In the genomic region with DNA sequence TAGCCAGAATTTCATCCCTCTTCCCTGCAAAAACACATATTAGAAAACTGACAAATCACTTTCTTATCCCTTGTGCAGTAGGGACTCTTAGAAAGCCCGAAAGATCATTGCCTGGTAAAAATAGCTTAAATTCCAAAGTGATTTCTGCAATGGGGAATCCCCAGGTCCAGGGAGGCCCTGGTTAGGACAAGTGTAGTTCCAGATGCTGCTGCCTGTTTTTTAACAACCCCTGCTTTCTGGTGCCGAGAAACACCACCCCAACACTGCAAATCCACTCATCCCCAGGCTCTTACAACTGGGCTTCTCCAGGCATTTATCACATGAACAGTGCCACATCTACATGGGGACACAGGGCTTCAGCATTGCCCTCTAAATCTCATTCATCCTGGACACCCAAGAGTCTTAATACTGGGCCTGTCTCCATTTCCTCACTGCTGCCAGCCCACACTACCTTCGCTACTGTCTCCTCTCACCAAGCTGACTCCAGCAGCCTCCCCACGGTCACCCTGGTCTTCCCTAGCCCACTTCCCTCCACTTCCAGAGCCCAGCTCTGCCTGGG, we compare ENCODE assay signal across 14 cellular contexts.
A peak's percentile ranks its signal among the peaks of the same experiment; 100 is the strongest.
DNase-seq lines count a peak whose midpoint lies in the region; ATAC-seq and TF ChIP-seq lines count a peak whose summit lies in the region.
"Had no signal": no experiment of that assay in that cellular context is flagged by ENCODE, and none has a peak within 500 bp of the region (broad histone marks: within the 10 kb centered on the region; RNA-seq: fewer than 3 reads in every experiment).

No MANE protein-coding gene starts in this region.

- H3K23ac ChIP-seq in mesenchymal stem cell (ENCODE audit: low read length in 2 of 2) = no peak overlapping the region

- no peak overlapping the region for H3K14ac ChIP-seq in mesenchymal stem cell (ENCODE audit: low read length in 2 of 2)

- ATAC-seq in GM21737 (IDR thresholded peaks at IDR 0.05; ENCODE audit: unreplicated experiment) (no peak), HG02759 (IDR thresholded peaks at IDR 0.05; ENCODE audit: unreplicated experiment) (no peak)

- H2AFZ ChIP-seq in mesenchymal stem cell (ENCODE audit: low read depth, low read length) = no peak overlapping the region

- TF ChIP-seq POLR2A in prostate gland (IDR thresholded peaks at IDR 0.05) = no peak

- H2BK120ac ChIP-seq in mesenchymal stem cell (ENCODE audit: low read depth, low read length) = no peak overlapping the region

- H3K4me3 ChIP-seq in AG09309 (ENCODE audit: control insufficient read depth, low read depth, low read length) (no peak overlapping the region), mesenchymal stem cell (ENCODE audit: insufficient read depth in 1 of 2, low read depth in 1 of 2, low read length in 2 of 2) (no peak overlapping the region), prostate gland (no peak overlapping the region)
- H3K4me3 ChIP-seq: spleen had no signal

- H3K9ac ChIP-seq in mesenchymal stem cell (ENCODE audit: low read length) = no peak overlapping the region

- TF ChIP-seq CTCF in AG09309 (IDR thresholded peaks at IDR 0.05; ENCODE audit: control insufficient read depth, insufficient read depth, low read depth, low read length, missing control alignments) (no peak), chondrocyte (IDR thresholded peaks at IDR 0.05) (no peak), prostate gland (IDR thresholded peaks at IDR 0.05) (no peak)

- no peak overlapping the region for H3K4me3 Mint-ChIP-seq in chondrocyte (ENCODE audit: unreplicated experiment)
- H3K4me3 Mint-ChIP-seq: B cell, memory B cell had no signal

- H3K27me3 Mint-ChIP-seq in chondrocyte (ENCODE audit: low read depth) = peaks cover 5% of the 10 kb centered on the region

- H4K8ac ChIP-seq in mesenchymal stem cell (ENCODE audit: low read length) = no peak overlapping the region

- H3K9me3 Mint-ChIP-seq in chondrocyte (ENCODE audit: low read depth) = peaks cover 7% of the 10 kb centered on the region

- H3K27me3 ChIP-seq in mesenchymal stem cell (ENCODE audit: control insufficient read depth in 1 of 2, insufficient read depth in 1 of 2, low read length in 2 of 2) (peaks cover 0 to 5% of the 10 kb centered on the region in 2 experiments), prostate gland (replicated peaks; ENCODE audit: insufficient read depth) (peaks cover 2% of the 10 kb centered on the region)

- H3K36me3 Mint-ChIP-seq in chondrocyte (ENCODE audit: low read depth) = peaks cover 1% of the 10 kb centered on the region

- peaks cover 15% of the 10 kb centered on the region for H3K9me3 ChIP-seq in mesenchymal stem cell (ENCODE audit: control insufficient read depth, low read length)
- H3K9me3 ChIP-seq in prostate gland = no peaks in the 10 kb centered on the region

- H3K79me1 ChIP-seq in mesenchymal stem cell (replicated peaks; ENCODE audit: low read length, poor library complexity, severe bottlenecking) = no peaks in the 10 kb centered on the region

- H2AK5ac ChIP-seq in mesenchymal stem cell (ENCODE audit: low read length, severe bottlenecking) = no peak overlapping the region

- H3K27ac Mint-ChIP-seq in chondrocyte (ENCODE audit: unreplicated experiment) = peak overlapping the region; percentile 37
- H3K27ac Mint-ChIP-seq: B cell, memory B cell had no signal

- H3K4me1 Mint-ChIP-seq in chondrocyte (ENCODE audit: low read depth) = peaks cover 15% of the 10 kb centered on the region
- H3K4me1 Mint-ChIP-seq: B cell, memory B cell had no signal

- no peak overlapping the region for H2BK12ac ChIP-seq in mesenchymal stem cell (ENCODE audit: low read length in 2 of 2)

- H3K36me3 ChIP-seq in mesenchymal stem cell (ENCODE audit: control insufficient read depth in 1 of 2, insufficient read depth in 2 of 2, low read depth in 1 of 2, low read length in 2 of 2) (peaks cover 0 to 5% of the 10 kb centered on the region in 2 experiments), prostate gland (no peaks in the 10 kb centered on the region)
- H3K36me3 ChIP-seq: spleen had no signal

- H3K4ac ChIP-seq in mesenchymal stem cell (ENCODE audit: low read depth in 1 of 2, low read length in 2 of 2) = no peak overlapping the region

- intact Hi-C loops in prostate gland (cut with DNase I) = no loop called here

- H3K4me1 ChIP-seq in mesenchymal stem cell (ENCODE audit: control insufficient read depth, insufficient read depth, low read depth, low read length) (peaks cover 10% of the 10 kb centered on the region), prostate gland (replicated peaks) (peaks cover 5% of the 10 kb centered on the region)
- H3K4me1 ChIP-seq: spleen had no signal

- H4K91ac ChIP-seq in mesenchymal stem cell (ENCODE audit: low read length) = no peak overlapping the region

- H3K27ac ChIP-seq in mesenchymal stem cell (ENCODE audit: low read length, poor library complexity, severe bottlenecking) (no peak overlapping the region), prostate gland (no peak overlapping the region)
- H3K27ac ChIP-seq: spleen, WERI-Rb-1 had no signal

- no peak overlapping the region for H3K18ac ChIP-seq in mesenchymal stem cell (ENCODE audit: low read depth in 1 of 2, low read length in 2 of 2)

- H2BK15ac ChIP-seq in mesenchymal stem cell (ENCODE audit: low read depth, poor library complexity, severe bottlenecking) = no peak overlapping the region

- no peak overlapping the region for H2BK5ac ChIP-seq in mesenchymal stem cell (ENCODE audit: low read depth, low read length, poor library complexity, severe bottlenecking)

- no peak overlapping the region for H3K4me2 ChIP-seq in mesenchymal stem cell (ENCODE audit: low read length, poor library complexity, severe bottlenecking)

- 55% methylated on average over 4 of the region's 4 CpGs for WGBS in mesenchymal stem cell
- WGBS in prostate gland = 15% methylated on average over 4 of the region's 4 CpGs

- DNase-seq in AG09309 (ENCODE audit: low read depth) (peak; percentile 71), LHCN-M2 (ENCODE audit: low read depth) (peak; percentile 1), chondrocyte (ENCODE audit: low spot score) (no peak), mesenchymal stem cell (peak; percentile 19), prostate gland (ENCODE audit: low spot score) (no peak), COLO668 (lab: John Stamatoyannopoulos, UW; ENCODE audit: unreplicated experiment) (no peak)
- DNase-seq: activated naive CD4-positive, alpha-beta T cell treated with anti-CD3 and anti-CD28 coated beads, Interleukin-2, amount 50 U/mL, for 16 hours; NCI-H1092; spleen; WERI-Rb-1 had no signal

Comparison
In these comparisons a context has a peak if more than half of its experiments do, and no peak if none do; other contexts are left out.
1. DNase-seq: peak in AG09309 (single experiment), LHCN-M2 (single experiment) and mesenchymal stem cell (single experiment); none in chondrocyte (single experiment), prostate gland (single experiment) and COLO668 (single experiment).